9 cellular contexts compared by ENCODE assay signal in genomic region chr4:99099814-99100213, GRCh38. TPM values are rescaled to one million over a fixed set of nuclear protein-coding genes. Genes with fewer than 3 reads are reported as not detected.
"Had no signal": no experiment of that assay in that cellular context is flagged by ENCODE, and none has a peak within 500 bp of the region (broad histone marks: within the 10 kb centered on the region; RNA-seq: fewer than 3 reads in every experiment).

No MANE protein-coding gene starts in this region.

RNA-seq across cellular contexts. Expression of gene ADH4, which starts 44.3 kb away (rescaled TPM):
- total RNA-seq: left lung; mammary epithelial cell; myocyte; naive thymus-derived CD4-positive, alpha-beta T cell; natural killer cell treated with Interleukin-12 subunit alpha and Interleukin-12 subunit beta and Interleukin-15 and Interleukin-18, amount 100 ng/mL, for 72 hours; neural crest cell; osteoblast; prostate gland had no signal
- polyA plus RNA-seq: immature natural killer cell; mammary epithelial cell; naive thymus-derived CD4-positive, alpha-beta T cell had no signal
